Comparison of ENCODE assay signal across 2 cellular contexts in the genomic region with DNA sequence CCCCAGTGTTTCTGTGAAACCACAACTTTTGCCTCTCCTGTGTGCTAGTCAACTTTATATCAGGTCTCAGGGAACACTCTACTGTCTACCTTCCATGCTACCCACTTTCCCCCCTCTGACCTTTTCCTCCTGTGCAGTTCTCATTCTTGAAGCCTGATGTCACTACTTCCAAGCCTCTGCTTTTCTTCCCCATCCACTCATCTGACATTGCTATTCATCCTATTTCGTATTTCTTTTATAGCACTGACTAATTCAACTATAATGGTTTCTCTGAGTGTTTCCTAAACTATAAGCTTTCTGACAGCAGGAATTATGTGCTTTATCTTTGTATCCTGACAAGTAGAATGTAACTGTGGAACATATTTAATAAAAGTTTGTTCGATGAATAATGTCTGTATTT.
TF ChIP-seq lines count a peak whose summit lies in the region.

No MANE protein-coding gene starts in this region.

TF ChIP-seq in IMR-90, 13 proteins besides CTCF, POLR2A, EP300 and RAD21:
- TF ChIP-seq CHD1 (IDR thresholded peaks at IDR 0.05; ENCODE audit: low read depth, low read length) (no peak), RCOR1 (IDR thresholded peaks at IDR 0.05; ENCODE audit: insufficient replicate concordance, low read length) (no peak), SMC3 (IDR thresholded peaks at IDR 0.05; ENCODE audit: low read depth, low read length) (no peak), NFE2L2 (IDR thresholded peaks at IDR 0.05; ENCODE audit: low read depth, low read length) (no peak), BHLHE40 (IDR thresholded peaks at IDR 0.05; ENCODE audit: low read depth, low read length) (no peak)

TF ChIP-seq in endothelial cell of umbilical vein, 7 proteins besides CTCF, POLR2A, EP300 and RAD21:
- TF ChIP-seq JUN (IDR thresholded peaks at IDR 0.05; ENCODE audit: borderline replicate concordance, insufficient read depth, insufficient read length, low read depth) (no peak), GATA2 (IDR thresholded peaks at IDR 0.05; ENCODE audit: insufficient read depth, insufficient read length, low read depth, low read length) (no peak), EZH2 (IDR thresholded peaks at IDR 0.05; ENCODE audit: borderline replicate concordance, low read depth, low read length, severe bottlenecking) (no peak), MYC (IDR thresholded peaks at IDR 0.05; ENCODE audit: low read depth, low read length) (no peak), POLR2AphosphoS5 (IDR thresholded peaks at IDR 0.05; ENCODE audit: insufficient read depth, low read depth, low read length) (no peak), FOS (IDR thresholded peaks at IDR 0.05; ENCODE audit: borderline replicate concordance, insufficient read depth, low read length) (no peak)
- TF ChIP-seq, protein P1, sequence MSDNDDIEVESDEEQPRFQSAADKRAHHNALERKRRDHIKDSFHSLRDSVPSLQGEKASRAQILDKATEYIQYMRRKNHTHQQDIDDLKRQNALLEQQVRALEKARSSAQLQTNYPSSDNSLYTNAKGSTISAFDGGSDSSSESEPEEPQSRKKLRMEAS (IDR thresholded peaks at IDR 0.05; ENCODE audit: insufficient read depth, insufficient read length): no peak
